In genomic region chr2:233061591-233062446, GRCh38 we compare ENCODE assay signal across 8 cellular contexts. TPM values are rescaled to one million over a fixed set of nuclear protein-coding genes. Genes with fewer than 3 reads are reported as not detected.
DNase-seq lines count a peak whose midpoint lies in the region; ATAC-seq and TF ChIP-seq lines count a peak whose summit lies in the region.

No MANE protein-coding gene starts in this region.

- POLR2A ChIA-PET in naive thymus-derived CD8-positive, alpha-beta T cell (lab: Charles Lee): interaction anchor here (0.6 to 5.7 kb wide), 9 partner anchors 8 to 295 kb away, joined by 4 to 175 read pairs (median 16); partner anchors contain the start of gene ATG16L1

- peak; percentile 57 for TF ChIP-seq CTCF in GM12865 (IDR thresholded peaks at IDR 0.05; ENCODE audit: insufficient read depth, low read depth, low read length, missing control alignments)

- H3K27me3 Mint-ChIP-seq in naive thymus-derived CD8-positive, alpha-beta T cell: no peaks in the 10 kb centered on the region

- peak; percentile 85 for DNase-seq in GM12865 (ENCODE audit: low read depth)
- DNase-seq in H7: peak; percentile 74
- DNase-seq in RPMI7951 (ENCODE audit: low read depth): peak; percentile 90
- DNase-seq in ecto neural progenitor cell (ENCODE audit: low spot score): peak; percentile 64
- peak in 1 of 10 donors; percentile 15 for DNase-seq in naive thymus-derived CD8-positive, alpha-beta T cell
- no peak for DNase-seq in NCI-H128 (lab: John Stamatoyannopoulos, UW; ENCODE audit: unreplicated experiment)
- no peak for DNase-seq in HK-2 (ENCODE audit: unreplicated experiment)

- peak overlapping the region; percentile 92 to 99 (median 98) for H3K27ac Mint-ChIP-seq in naive thymus-derived CD8-positive, alpha-beta T cell

- H3K36me3 ChIP-seq in H7 (replicated peaks; ENCODE audit: control insufficient read depth, insufficient read depth, low read length): no peaks in the 10 kb centered on the region

- H3K4me1 Mint-ChIP-seq in naive thymus-derived CD8-positive, alpha-beta T cell: peaks cover 31 to 63% (median 55%) of the 10 kb centered on the region in 4 donors

- H3K4me3 ChIP-seq in GM12865 (ENCODE audit: low read depth, low read length) (peak overlapping the region; percentile 95), H7 (ENCODE audit: insufficient read depth, low read depth, low read length) (no peak overlapping the region)

- ATAC-seq in naive thymus-derived CD8-positive, alpha-beta T cell: peak in 1 of 2 donors; percentile 5
- no peak for ATAC-seq in HG03469 (IDR thresholded peaks at IDR 0.05; ENCODE audit: unreplicated experiment)

- no peaks in the 10 kb centered on the region for H3K9me3 Mint-ChIP-seq in naive thymus-derived CD8-positive, alpha-beta T cell

- peaks cover 0 to 24% (median 3%) of the 10 kb centered on the region in 3 donors for H3K36me3 Mint-ChIP-seq in naive thymus-derived CD8-positive, alpha-beta T cell

- no peaks in the 10 kb centered on the region for H3K27me3 ChIP-seq in H7 (ENCODE audit: control insufficient read depth, insufficient read depth, low read length)

- peak overlapping the region; percentile 89 to 99 (median 94) for H3K4me3 Mint-ChIP-seq in naive thymus-derived CD8-positive, alpha-beta T cell

RNA-seq across cellular contexts. Expression of gene INPP5D, which starts 1.7 kb away (rescaled TPM):
- total RNA-seq in H7 (2014; rRNA removed; shearing (Covaris generic)): 1.7 and 5.2 TPM in 2 replicates
- 0.24 and 1.1 TPM in 2 replicates for total RNA-seq in RPMI7951 (2014; rRNA removed; shearing (Covaris generic))
- 100 to 1,000 TPM; 123 to 124 TPM for total RNA-seq in naive thymus-derived CD8-positive, alpha-beta T cell
- 10 to 100 TPM; 36.4 to 88.3 (median 44.7) TPM for polyA plus RNA-seq in naive thymus-derived CD8-positive, alpha-beta T cell

RNA-seq across cellular contexts. Expression of gene NEU2, which starts 29.3 kb away (rescaled TPM):
- total RNA-seq in H7 (2014; rRNA removed; shearing (Covaris generic)): not detected in 2 replicates
- not detected in 2 replicates for total RNA-seq in RPMI7951 (2014; rRNA removed; shearing (Covaris generic))
- not detected for total RNA-seq in naive thymus-derived CD8-positive, alpha-beta T cell
- not detected for polyA plus RNA-seq in naive thymus-derived CD8-positive, alpha-beta T cell

RNA-seq across cellular contexts. Expression of gene NGEF, which starts 48.8 kb away (rescaled TPM):
- total RNA-seq in H7 (2014; rRNA removed; shearing (Covaris generic)): 3.9 and 6.0 TPM in 2 replicates
- total RNA-seq in RPMI7951 (2014; rRNA removed; shearing (Covaris generic)): 35.4 and 38.4 TPM in 2 replicates
- total RNA-seq in naive thymus-derived CD8-positive, alpha-beta T cell: not detected
- polyA plus RNA-seq in naive thymus-derived CD8-positive, alpha-beta T cell: not detected

Comparison
In these comparisons a context has a peak if more than half of its experiments do, and no peak if none do; other contexts are left out.
1. DNase-seq: peak in GM12865 (single experiment), H7 (single experiment), RPMI7951 (single experiment) and ecto neural progenitor cell (single experiment); none in NCI-H128 (single experiment) and HK-2 (single experiment).
2. RNA of gene INPP5D, which starts 1.7 kb away (total RNA-seq): 123 to 124 TPM in naive thymus-derived CD8-positive, alpha-beta T cell; 1.7 to 5.2 TPM in H7 and 0.24 to 1.1 TPM in RPMI7951; every median in the first group is over 10 times any median in the second.